ENCODE assay signal across 2 cellular contexts in the genomic region with DNA sequence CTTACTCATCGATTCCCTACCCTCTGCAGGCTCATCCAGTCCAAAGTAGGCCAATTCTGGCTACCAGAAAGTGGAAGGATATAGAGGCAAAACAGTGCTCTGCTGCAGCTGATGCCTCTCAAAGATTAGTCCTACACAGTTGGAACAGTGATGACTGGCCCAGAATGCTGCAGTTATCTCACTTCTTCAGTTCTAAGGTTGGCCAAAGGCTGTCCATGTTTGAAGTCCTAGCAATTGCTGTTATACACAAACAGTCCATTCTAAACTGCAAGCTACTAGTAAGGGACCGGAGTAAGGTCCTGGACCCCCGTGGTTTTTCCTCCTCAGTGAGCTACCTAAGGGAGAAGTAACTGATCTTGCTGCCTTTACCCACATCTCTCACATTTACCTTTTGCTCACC.
TF ChIP-seq lines count a peak whose summit lies in the region.

No MANE protein-coding gene starts in this region.

TF ChIP-seq in HepG2, 621 proteins besides CTCF, POLR2A, EP300 and RAD21:
- TF ChIP-seq, protein P1, sequence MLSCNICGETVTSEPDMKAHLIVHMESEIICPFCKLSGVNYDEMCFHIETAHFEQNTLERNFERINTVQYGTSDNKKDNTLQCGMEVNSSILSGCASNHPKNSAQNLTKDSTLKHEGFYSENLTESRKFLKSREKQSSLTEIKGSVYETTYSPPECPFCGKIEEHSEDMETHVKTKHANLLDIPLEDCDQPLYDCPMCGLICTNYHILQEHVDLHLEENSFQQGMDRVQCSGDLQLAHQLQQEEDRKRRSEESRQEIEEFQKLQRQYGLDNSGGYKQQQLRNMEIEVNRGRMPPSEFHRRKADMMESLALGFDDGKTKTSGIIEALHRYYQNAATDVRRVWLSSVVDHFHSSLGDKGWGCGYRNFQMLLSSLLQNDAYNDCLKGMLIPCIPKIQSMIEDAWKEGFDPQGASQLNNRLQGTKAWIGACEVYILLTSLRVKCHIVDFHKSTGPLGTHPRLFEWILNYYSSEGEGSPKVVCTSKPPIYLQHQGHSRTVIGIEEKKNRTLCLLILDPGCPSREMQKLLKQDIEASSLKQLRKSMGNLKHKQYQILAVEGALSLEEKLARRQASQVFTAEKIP (CRISPR knock-in tag; IDR thresholded peaks at IDR 0.05; ENCODE audit: borderline replicate concordance), result no peak
- TF ChIP-seq ZNF326 (CRISPR knock-in tag; IDR thresholded peaks at IDR 0.05; ENCODE audit: borderline replicate concordance) (no peak), ZNF788 (CRISPR knock-in tag; IDR thresholded peaks at IDR 0.05; ENCODE audit: borderline replicate concordance) (no peak), MYC (CRISPR knock-in tag; IDR thresholded peaks at IDR 0.05; ENCODE audit: borderline replicate concordance) (no peak), MAFK (conservative IDR thresholded peaks at IDR 0.05 in 1 of 2, IDR thresholded peaks at IDR 0.05 in 1 of 2; ENCODE audit: low read length in 2 of 2) (0 out of 4 replicates have a peak, but pooled peaks of 1 of the 2 experiments have one; percentile 21)
- TF ChIP-seq, protein P2, sequence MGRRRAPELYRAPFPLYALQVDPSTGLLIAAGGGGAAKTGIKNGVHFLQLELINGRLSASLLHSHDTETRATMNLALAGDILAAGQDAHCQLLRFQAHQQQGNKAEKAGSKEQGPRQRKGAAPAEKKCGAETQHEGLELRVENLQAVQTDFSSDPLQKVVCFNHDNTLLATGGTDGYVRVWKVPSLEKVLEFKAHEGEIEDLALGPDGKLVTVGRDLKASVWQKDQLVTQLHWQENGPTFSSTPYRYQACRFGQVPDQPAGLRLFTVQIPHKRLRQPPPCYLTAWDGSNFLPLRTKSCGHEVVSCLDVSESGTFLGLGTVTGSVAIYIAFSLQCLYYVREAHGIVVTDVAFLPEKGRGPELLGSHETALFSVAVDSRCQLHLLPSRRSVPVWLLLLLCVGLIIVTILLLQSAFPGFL (CRISPR knock-in tag; IDR thresholded peaks at IDR 0.05), result no peak
TF ChIP-seq in HepG2: peak in this region for 1.

TF ChIP-seq in K562, 482 proteins besides CTCF, POLR2A, EP300 and RAD21 (continues in another document):
- TF ChIP-seq, protein P3, sequence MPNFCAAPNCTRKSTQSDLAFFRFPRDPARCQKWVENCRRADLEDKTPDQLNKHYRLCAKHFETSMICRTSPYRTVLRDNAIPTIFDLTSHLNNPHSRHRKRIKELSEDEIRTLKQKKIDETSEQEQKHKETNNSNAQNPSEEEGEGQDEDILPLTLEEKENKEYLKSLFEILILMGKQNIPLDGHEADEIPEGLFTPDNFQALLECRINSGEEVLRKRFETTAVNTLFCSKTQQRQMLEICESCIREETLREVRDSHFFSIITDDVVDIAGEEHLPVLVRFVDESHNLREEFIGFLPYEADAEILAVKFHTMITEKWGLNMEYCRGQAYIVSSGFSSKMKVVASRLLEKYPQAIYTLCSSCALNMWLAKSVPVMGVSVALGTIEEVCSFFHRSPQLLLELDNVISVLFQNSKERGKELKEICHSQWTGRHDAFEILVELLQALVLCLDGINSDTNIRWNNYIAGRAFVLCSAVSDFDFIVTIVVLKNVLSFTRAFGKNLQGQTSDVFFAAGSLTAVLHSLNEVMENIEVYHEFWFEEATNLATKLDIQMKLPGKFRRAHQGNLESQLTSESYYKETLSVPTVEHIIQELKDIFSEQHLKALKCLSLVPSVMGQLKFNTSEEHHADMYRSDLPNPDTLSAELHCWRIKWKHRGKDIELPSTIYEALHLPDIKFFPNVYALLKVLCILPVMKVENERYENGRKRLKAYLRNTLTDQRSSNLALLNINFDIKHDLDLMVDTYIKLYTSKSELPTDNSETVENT (CRISPR knock-in tag; IDR thresholded peaks at IDR 0.05), result no peak
- TF ChIP-seq, protein P4, sequence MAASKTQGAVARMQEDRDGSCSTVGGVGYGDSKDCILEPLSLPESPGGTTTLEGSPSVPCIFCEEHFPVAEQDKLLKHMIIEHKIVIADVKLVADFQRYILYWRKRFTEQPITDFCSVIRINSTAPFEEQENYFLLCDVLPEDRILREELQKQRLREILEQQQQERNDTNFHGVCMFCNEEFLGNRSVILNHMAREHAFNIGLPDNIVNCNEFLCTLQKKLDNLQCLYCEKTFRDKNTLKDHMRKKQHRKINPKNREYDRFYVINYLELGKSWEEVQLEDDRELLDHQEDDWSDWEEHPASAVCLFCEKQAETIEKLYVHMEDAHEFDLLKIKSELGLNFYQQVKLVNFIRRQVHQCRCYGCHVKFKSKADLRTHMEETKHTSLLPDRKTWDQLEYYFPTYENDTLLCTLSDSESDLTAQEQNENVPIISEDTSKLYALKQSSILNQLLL (CRISPR knock-in tag; IDR thresholded peaks at IDR 0.05; ENCODE audit: borderline replicate concordance), result no peak
- TF ChIP-seq SRSF3 (IDR thresholded peaks at IDR 0.05; ENCODE audit: insufficient read depth, low read length) (no peak), POLR3G (IDR thresholded peaks at IDR 0.05; ENCODE audit: extremely low read depth, insufficient read length, insufficient replicate concordance) (no peak), ZNF41 (CRISPR knock-in tag; conservative IDR thresholded peaks at IDR 0.05) (peak; percentile 79), PHB2 (IDR thresholded peaks at IDR 0.05; ENCODE audit: low read depth) (no peak), ZNF444 (CRISPR knock-in tag; IDR thresholded peaks at IDR 0.05) (no peak), RBM17 (IDR thresholded peaks at IDR 0.05; ENCODE audit: borderline replicate concordance, low read depth, low read length) (no peak), SNRNP70 (optimal IDR thresholded peaks at IDR 0.05; ENCODE audit: low read depth, low read length) (no peak), TEAD1 (CRISPR knock-in tag; IDR thresholded peaks at IDR 0.05) (peak in 1 of 2 experiments; percentile 63; a peak in 2 of 4 replicates), C11orf30 (IDR thresholded peaks at IDR 0.05; ENCODE audit: low read depth) (no peak), SIN3A (IDR thresholded peaks at IDR 0.05; ENCODE audit: borderline replicate concordance in 2 of 2, control insufficient read depth in 1 of 2, low read depth in 2 of 2, low read length in 2 of 2) (no peak), ZNF197 (CRISPR knock-in tag; IDR thresholded peaks at IDR 0.05; ENCODE audit: low read depth) (no peak), ATF7 (IDR thresholded peaks at IDR 0.05) (no peak), ZNF232 (CRISPR knock-in tag; IDR thresholded peaks at IDR 0.05) (no peak), ZNF3 (CRISPR knock-in tag; IDR thresholded peaks at IDR 0.05) (no peak), FOS (IDR thresholded peaks at IDR 0.05; ENCODE audit: extremely low read depth, insufficient read length) (no peak), KLF6 (CRISPR knock-in tag; IDR thresholded peaks at IDR 0.05; ENCODE audit: borderline replicate concordance) (0 out of 2 replicates have a peak, but pooled peaks have one; percentile 35), NCOA4 (IDR thresholded peaks at IDR 0.05; ENCODE audit: partially characterized antibody) (no peak), ZEB2 (IDR thresholded peaks at IDR 0.05) (no peak), HNRNPLL (IDR thresholded peaks at IDR 0.05; ENCODE audit: low read depth, low read length, poor library complexity, severe bottlenecking) (no peak), ETV5 (CRISPR knock-in tag; IDR thresholded peaks at IDR 0.05; ENCODE audit: low read depth) (no peak), ZNF766 (CRISPR knock-in tag; conservative IDR thresholded peaks at IDR 0.05) (no peak)
- TF ChIP-seq, protein P5, sequence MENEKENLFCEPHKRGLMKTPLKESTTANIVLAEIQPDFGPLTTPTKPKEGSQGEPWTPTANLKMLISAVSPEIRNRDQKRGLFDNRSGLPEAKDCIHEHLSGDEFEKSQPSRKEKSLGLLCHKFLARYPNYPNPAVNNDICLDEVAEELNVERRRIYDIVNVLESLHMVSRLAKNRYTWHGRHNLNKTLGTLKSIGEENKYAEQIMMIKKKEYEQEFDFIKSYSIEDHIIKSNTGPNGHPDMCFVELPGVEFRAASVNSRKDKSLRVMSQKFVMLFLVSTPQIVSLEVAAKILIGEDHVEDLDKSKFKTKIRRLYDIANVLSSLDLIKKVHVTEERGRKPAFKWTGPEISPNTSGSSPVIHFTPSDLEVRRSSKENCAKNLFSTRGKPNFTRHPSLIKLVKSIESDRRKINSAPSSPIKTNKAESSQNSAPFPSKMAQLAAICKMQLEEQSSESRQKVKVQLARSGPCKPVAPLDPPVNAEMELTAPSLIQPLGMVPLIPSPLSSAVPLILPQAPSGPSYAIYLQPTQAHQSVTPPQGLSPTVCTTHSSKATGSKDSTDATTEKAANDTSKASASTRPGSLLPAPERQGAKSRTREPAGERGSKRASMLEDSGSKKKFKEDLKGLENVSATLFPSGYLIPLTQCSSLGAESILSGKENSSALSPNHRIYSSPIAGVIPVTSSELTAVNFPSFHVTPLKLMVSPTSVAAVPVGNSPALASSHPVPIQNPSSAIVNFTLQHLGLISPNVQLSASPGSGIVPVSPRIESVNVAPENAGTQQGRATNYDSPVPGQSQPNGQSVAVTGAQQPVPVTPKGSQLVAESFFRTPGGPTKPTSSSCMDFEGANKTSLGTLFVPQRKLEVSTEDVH (IDR thresholded peaks at IDR 0.05; ENCODE audit: low read depth, partially characterized antibody), result no peak
- TF ChIP-seq, protein P6, sequence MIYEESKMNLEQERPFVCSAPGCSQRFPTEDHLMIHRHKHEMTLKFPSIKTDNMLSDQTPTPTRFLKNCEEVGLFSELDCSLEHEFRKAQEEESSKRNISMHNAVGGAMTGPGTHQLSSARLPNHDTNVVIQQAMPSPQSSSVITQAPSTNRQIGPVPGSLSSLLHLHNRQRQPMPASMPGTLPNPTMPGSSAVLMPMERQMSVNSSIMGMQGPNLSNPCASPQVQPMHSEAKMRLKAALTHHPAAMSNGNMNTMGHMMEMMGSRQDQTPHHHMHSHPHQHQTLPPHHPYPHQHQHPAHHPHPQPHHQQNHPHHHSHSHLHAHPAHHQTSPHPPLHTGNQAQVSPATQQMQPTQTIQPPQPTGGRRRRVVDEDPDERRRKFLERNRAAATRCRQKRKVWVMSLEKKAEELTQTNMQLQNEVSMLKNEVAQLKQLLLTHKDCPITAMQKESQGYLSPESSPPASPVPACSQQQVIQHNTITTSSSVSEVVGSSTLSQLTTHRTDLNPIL (CRISPR knock-in tag; IDR thresholded peaks at IDR 0.05), result no peak
- TF ChIP-seq, protein P7, sequence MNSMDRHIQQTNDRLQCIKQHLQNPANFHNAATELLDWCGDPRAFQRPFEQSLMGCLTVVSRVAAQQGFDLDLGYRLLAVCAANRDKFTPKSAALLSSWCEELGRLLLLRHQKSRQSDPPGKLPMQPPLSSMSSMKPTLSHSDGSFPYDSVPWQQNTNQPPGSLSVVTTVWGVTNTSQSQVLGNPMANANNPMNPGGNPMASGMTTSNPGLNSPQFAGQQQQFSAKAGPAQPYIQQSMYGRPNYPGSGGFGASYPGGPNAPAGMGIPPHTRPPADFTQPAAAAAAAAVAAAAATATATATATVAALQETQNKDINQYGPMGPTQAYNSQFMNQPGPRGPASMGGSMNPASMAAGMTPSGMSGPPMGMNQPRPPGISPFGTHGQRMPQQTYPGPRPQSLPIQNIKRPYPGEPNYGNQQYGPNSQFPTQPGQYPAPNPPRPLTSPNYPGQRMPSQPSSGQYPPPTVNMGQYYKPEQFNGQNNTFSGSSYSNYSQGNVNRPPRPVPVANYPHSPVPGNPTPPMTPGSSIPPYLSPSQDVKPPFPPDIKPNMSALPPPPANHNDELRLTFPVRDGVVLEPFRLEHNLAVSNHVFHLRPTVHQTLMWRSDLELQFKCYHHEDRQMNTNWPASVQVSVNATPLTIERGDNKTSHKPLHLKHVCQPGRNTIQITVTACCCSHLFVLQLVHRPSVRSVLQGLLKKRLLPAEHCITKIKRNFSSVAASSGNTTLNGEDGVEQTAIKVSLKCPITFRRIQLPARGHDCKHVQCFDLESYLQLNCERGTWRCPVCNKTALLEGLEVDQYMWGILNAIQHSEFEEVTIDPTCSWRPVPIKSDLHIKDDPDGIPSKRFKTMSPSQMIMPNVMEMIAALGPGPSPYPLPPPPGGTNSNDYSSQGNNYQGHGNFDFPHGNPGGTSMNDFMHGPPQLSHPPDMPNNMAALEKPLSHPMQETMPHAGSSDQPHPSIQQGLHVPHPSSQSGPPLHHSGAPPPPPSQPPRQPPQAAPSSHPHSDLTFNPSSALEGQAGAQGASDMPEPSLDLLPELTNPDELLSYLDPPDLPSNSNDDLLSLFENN (IDR thresholded peaks at IDR 0.05; ENCODE audit: low read depth in 2 of 2, low read length in 2 of 2), result no peak
- TF ChIP-seq, protein P8, sequence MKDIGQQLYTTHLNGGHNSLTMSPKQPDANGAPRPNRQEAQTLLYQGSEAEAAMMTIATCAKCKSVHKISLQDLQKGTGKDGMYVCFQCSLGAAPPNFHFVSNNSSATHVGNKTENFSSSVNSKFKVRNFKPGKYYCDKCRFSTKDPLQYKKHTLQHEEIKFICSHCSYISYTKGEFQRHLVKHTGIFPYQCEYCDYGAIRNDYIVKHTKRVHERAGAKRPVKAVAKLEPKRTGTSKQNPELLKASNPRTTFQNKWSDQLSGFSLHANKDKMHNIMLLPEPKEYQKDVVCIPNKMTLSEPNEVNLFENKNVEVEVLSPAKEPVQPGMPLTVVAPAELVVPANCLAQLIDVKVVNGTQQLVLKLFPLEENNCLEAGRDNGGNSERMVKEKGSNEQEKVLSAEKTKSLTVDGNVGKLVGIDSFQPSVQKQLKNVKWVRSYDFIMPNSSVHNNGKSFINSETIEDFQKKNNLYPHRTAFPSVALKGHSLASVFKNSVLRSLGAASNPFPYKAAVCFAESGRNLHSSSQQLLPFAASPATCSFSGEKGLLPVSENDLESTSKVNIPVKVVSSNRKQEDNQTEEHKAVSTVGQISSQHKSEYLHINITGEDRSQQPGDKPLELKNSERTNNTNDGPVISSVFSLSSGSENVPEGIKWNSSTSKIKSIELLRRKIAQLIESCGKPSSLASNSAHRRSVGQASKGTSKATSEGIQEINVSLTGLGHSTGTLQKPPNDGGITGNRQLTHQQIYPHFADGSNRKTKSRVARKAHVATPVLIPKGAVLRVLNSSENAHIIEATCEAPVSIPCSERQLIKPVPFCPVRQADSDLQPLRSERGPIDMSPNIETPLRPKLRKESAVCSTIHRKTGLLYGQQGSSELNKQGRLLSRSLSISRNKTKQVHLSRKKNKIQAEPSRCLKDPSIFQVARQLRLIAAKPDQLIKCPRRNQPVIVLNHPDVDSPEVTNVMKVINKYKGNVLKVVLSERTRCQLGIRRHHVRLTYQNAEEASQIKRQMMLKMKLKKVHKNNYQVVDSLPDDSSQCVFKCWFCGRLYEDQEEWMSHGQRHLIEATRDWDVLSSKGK (CRISPR knock-in tag; IDR thresholded peaks at IDR 0.05), result no peak
- TF ChIP-seq, protein P9, sequence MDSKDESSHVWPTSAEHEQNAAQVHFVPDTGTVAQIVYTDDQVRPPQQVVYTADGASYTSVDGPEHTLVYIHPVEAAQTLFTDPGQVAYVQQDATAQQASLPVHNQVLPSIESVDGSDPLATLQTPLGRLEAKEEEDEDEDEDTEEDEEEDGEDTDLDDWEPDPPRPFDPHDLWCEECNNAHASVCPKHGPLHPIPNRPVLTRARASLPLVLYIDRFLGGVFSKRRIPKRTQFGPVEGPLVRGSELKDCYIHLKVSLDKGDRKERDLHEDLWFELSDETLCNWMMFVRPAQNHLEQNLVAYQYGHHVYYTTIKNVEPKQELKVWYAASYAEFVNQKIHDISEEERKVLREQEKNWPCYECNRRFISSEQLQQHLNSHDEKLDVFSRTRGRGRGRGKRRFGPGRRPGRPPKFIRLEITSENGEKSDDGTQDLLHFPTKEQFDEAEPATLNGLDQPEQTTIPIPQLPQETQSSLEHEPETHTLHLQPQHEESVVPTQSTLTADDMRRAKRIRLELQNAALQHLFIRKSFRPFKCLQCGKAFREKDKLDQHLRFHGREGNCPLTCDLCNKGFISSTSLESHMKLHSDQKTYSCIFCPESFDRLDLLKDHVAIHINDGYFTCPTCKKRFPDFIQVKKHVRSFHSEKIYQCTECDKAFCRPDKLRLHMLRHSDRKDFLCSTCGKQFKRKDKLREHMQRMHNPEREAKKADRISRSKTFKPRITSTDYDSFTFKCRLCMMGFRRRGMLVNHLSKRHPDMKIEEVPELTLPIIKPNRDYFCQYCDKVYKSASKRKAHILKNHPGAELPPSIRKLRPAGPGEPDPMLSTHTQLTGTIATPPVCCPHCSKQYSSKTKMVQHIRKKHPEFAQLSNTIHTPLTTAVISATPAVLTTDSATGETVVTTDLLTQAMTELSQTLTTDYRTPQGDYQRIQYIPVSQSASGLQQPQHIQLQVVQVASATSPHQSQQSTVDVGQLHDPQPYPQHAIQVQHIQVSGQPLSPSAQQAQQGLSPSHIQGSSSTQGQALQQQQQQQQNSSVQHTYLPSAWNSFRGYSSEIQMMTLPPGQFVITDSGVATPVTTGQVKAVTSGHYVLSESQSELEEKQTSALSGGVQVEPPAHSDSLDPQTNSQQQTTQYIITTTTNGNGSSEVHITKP (IDR thresholded peaks at IDR 0.05; ENCODE audit: partially characterized antibody), result no peak
